In the genomic region with DNA sequence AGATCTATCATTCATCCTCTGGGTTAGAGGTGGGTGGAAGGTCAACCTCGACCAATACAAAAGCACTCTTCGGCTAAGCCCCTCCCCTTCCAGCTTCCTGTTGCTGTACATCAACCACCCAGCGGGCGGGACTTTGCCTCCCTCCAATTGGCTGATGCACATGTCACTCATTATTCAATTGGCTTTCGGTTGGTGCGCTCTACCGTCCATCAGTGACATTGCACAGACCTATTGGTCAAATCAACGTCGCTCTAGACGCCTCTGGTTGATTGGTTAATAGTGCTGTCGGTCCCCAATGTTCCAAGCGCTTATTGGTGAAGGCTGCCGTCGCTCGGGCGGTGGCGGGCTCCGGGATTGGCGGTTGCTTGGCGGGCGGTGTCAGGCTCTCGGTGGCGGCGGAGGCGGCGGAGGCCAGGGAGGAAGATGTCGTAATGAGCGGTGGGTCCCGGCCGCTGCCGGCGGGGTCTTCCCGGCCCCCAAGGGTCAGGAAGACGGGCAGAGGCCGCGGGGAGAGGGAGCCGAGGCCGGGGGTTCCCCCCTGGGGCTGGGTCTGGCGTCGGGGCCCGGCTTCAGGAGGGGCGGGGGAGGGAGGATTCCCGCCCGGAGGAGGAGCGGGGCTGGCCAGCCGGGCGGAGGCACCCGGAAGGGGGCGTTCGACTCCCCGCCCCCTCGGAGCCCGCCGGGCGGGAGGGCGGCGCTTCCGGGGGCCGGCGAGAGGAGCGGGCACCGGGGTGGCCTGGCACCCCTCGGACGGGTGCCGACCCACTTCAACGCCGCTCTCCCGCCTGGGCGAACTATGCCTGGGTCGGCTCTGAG, we compare ENCODE assay signal across 8 cellular contexts. TPM values are rescaled to one million over a fixed set of nuclear protein-coding genes. Genes with fewer than 3 reads are reported as not detected.
A peak's percentile ranks its signal among the peaks of the same experiment; 100 is the strongest.
DNase-seq lines count a peak whose midpoint lies in the region; ATAC-seq, FAIRE-seq and TF ChIP-seq lines count a peak whose summit lies in the region.

A gene (plus strand): TSS at position 381 of the 816 bp plus-strand sequence. CDS start 51 bp downstream, at position 432.

- peak within 1 kb of the TSS; percentile 99 for H3K9ac ChIP-seq in Loucy (ENCODE audit: low read depth, low read length, poor library complexity, severe bottlenecking)

- H3K4me1 ChIP-seq in Loucy (ENCODE audit: insufficient read depth, low read length, poor library complexity, severe bottlenecking): peaks cover 30% of the 10 kb centered on the region

- peak; percentile 100 for DNase-seq in EL
- peak; percentile 99 for DNase-seq in H54 (ENCODE audit: insufficient read length, low spot score)
- peak; percentile 97 for DNase-seq in activated T-helper 9 cell treated with anti-CD3 and anti-CD28 coated beads, Interleukin-2, amount 50 U/mL, for 16 hours (ENCODE audit: low read depth)
- peak; percentile 100 for DNase-seq in fibroblast of peridontal ligament (ENCODE audit: extremely low read depth)
- DNase-seq in natural killer cell: peak; percentile 100
- DNase-seq in stimulated activated naive CD4-positive, alpha-beta T cell treated with Interleukin-2 at 50 U/mL for 16 hours (lab: John Stamatoyannopoulos, UW): peak; percentile 100

- H3K27me3 Mint-ChIP-seq in natural killer cell (ENCODE audit: low read depth in 2 of 2): no peaks in the 10 kb centered on the region

- peaks cover 5% of the 10 kb centered on the region for H4K20me1 ChIP-seq in Loucy (ENCODE audit: insufficient read depth, low read length, poor library complexity, severe bottlenecking)

- H3K27ac Mint-ChIP-seq in natural killer cell: peak within 1 kb of the TSS; percentile 95 to 97

- H2AFZ ChIP-seq in Loucy (ENCODE audit: low read length): peak within 1 kb of the TSS; percentile 92

- H3K36me3 Mint-ChIP-seq in natural killer cell: no peaks in the 10 kb centered on the region

- H3K36me3 ChIP-seq in Loucy (ENCODE audit: insufficient read depth, low read length): no peaks in the 10 kb centered on the region

- peak; percentile 91 for TF ChIP-seq POLR2A in H54 (IDR thresholded peaks at IDR 0.05; ENCODE audit: low read depth, low read length)
- TF ChIP-seq POLR2A in Raji (IDR thresholded peaks at IDR 0.05; ENCODE audit: insufficient read depth, low read depth, low read length): peak; percentile 93

- no peaks in the 10 kb centered on the region for H3F3A ChIP-seq in Loucy (ENCODE audit: low read depth)

- H3K4me3 ChIP-seq in Loucy (ENCODE audit: low read length, poor library complexity, severe bottlenecking): peak within 1 kb of the TSS; percentile 100

- H3K4me3 Mint-ChIP-seq in natural killer cell: peak within 1 kb of the TSS; percentile 98

- H3K79me2 ChIP-seq in Loucy (ENCODE audit: insufficient read depth, low read length): peaks cover 39% of the 10 kb centered on the region

- H3K27me3 ChIP-seq in Loucy (ENCODE audit: insufficient read depth, low read length, poor library complexity, severe bottlenecking): no peaks in the 10 kb centered on the region

- H3K9me3 Mint-ChIP-seq in natural killer cell: no peaks in the 10 kb centered on the region

- TF ChIP-seq CTCF in Loucy (conservative IDR thresholded peaks at IDR 0.05; ENCODE audit: low read length) (no peak), natural killer cell (IDR thresholded peaks at IDR 0.05) (no peak)

- peaks cover 43 to 45% of the 10 kb centered on the region in 2 donors for H3K4me1 Mint-ChIP-seq in natural killer cell

- peak; percentile 81 to 95 (median 84) for ATAC-seq in natural killer cell

- H3K4me2 ChIP-seq in Loucy (ENCODE audit: low read depth, low read length, poor library complexity, severe bottlenecking): peak within 1 kb of the TSS; percentile 99

- no peaks in the 10 kb centered on the region for H3K9me3 ChIP-seq in Loucy (ENCODE audit: insufficient read depth, low read depth, low read length)

- intact Hi-C loops in natural killer cell (cut with micrococcal nuclease): loop anchor here (1.0 kb wide), 3 partner anchors 45 to 74 kb away; a partner anchor contains a TSS

- FAIRE-seq in H54 (lab: Jason Lieb, UNC): peak; percentile 95

- H3K9me2 ChIP-seq in Loucy (replicated peaks; ENCODE audit: low read depth, low read length): no peaks in the 10 kb centered on the region

RNA-seq across cellular contexts. Expression of the gene that starts here (rescaled TPM):
- 10 to 100 TPM; 29.4 to 44.1 (median 33.1) TPM for total RNA-seq in natural killer cell

Comparison
In these comparisons a context has a peak if more than half of its experiments do, and no peak if none do; other contexts are left out.
1. Peak in every context shown above with its lines: DNase-seq, ATAC-seq and H3K4me3 ChIP-seq.